ENCODE assay signal across 23 cellular contexts in the genomic region with DNA sequence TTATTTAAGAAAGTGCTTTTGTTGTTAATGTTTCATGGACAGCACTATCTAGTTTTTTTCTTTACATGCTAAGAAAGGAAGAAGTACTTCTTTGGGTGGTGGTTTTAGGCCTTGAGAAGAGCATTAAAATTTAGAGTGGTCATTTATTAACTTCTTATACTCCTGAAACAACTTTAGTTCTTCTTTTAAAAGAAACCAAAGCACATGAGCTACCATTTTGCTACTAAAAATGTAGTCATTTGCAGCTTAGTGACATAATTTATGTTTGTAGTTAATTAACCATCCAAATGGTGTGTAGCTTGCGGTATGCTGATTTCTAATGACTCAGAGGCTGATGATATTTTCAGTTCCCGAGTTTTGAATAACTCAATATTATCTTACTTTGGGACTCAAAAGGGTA.
"Had no signal": no experiment of that assay in that cellular context is flagged by ENCODE, and none has a peak within 500 bp of the region (broad histone marks: within the 10 kb centered on the region; RNA-seq: fewer than 3 reads in every experiment).

No MANE protein-coding gene starts in this region.

- DNase-seq: activated CD4-positive, alpha-beta memory T cell treated with anti-CD3 and anti-CD28 coated beads, Interleukin-2, amount 10 ng/mL, durations not matched to agents 7 days and 5 days; activated CD4-positive, alpha-beta T cell treated with anti-CD3 and anti-CD28 coated beads, Interleukin-2, amount 50 U/mL, for 1 hour; activated CD4-positive, CD25-positive, alpha-beta regulatory T cell; activated gamma-delta T cell treated with Interleukin-2 at 50 U/mL for 16 hours; activated naive CD4-positive, alpha-beta T cell treated with anti-CD3 and anti-CD28 coated beads, Interleukin-2, amount 10 ng/mL, durations not matched to agents 7 days and 5 days; activated T-cell treated with anti-CD3 and anti-CD28 coated beads for 4 hours; activated T-cell treated with anti-CD3 and anti-CD28 coated beads, Interleukin-2, amount 50 U/mL, for 48 hours; aorta; caudate nucleus; colonic mucosa; NCI-H1092 treated with DMSO at 0.1 percent for 48 hours; NCI-H1436; NCI-H1694 treated with DMSO at 0.1 percent for 48 hours; NCI-H2029 treated with DMSO at 0.1 percent for 48 hours; NCI-H345; NCI-H510A; NCI-H526 treated with DMSO at 0.1 percent for 48 hours; NCI-H82; SIG-M5; T-cell had no signal

- H3K4me3 Mint-ChIP-seq: activated CD4-positive, alpha-beta memory T cell treated with anti-CD3 and anti-CD28 coated beads, Interleukin-2, amount 10 ng/mL, durations not matched to agents 7 days and 5 days; activated naive CD4-positive, alpha-beta T cell treated with anti-CD3 and anti-CD28 coated beads, Interleukin-2, amount 10 ng/mL, durations not matched to agents 7 days and 5 days; T-cell had no signal

- H3K9me3 ChIP-seq: breast epithelium, colonic mucosa had no signal

- H3K27ac Mint-ChIP-seq: activated CD4-positive, alpha-beta memory T cell treated with anti-CD3 and anti-CD28 coated beads, Interleukin-2, amount 10 ng/mL, durations not matched to agents 7 days and 5 days; activated naive CD4-positive, alpha-beta T cell treated with anti-CD3 and anti-CD28 coated beads, Interleukin-2, amount 10 ng/mL, durations not matched to agents 7 days and 5 days; activated T-helper 2 cell treated with anti-CD3 and anti-CD28 coated beads, Interferon-gamma antibody, Interleukin-2, Interleukin-4, amounts not matched to agents 10 μg/mL and 5 μg/mL and 100 μg/mL, durations not matched to agents 14 hours and 24 hours and 36 hours; T-cell had no signal

- H3K27me3 Mint-ChIP-seq: activated CD4-positive, alpha-beta memory T cell treated with anti-CD3 and anti-CD28 coated beads, Interleukin-2, amount 10 ng/mL, durations not matched to agents 7 days and 5 days; activated naive CD4-positive, alpha-beta T cell treated with anti-CD3 and anti-CD28 coated beads, Interleukin-2, amount 10 ng/mL, durations not matched to agents 7 days and 5 days; T-cell had no signal

- H3K4me1 Mint-ChIP-seq: activated CD4-positive, alpha-beta memory T cell treated with anti-CD3 and anti-CD28 coated beads, Interleukin-2, amount 10 ng/mL, durations not matched to agents 7 days and 5 days; activated naive CD4-positive, alpha-beta T cell treated with anti-CD3 and anti-CD28 coated beads, Interleukin-2, amount 10 ng/mL, durations not matched to agents 7 days and 5 days; T-cell had no signal

- H3K27ac ChIP-seq: breast epithelium, colonic mucosa, VCaP had no signal

- H3K4me1 ChIP-seq: breast epithelium, colonic mucosa had no signal

- ATAC-seq: T-cell had no signal

- H3K36me3 Mint-ChIP-seq: activated naive CD4-positive, alpha-beta T cell treated with anti-CD3 and anti-CD28 coated beads, Interleukin-2, amount 10 ng/mL, durations not matched to agents 7 days and 5 days had no signal

- H3K36me3 ChIP-seq: breast epithelium, colonic mucosa had no signal

- H3K9me3 Mint-ChIP-seq: activated CD4-positive, alpha-beta memory T cell treated with anti-CD3 and anti-CD28 coated beads, Interleukin-2, amount 10 ng/mL, durations not matched to agents 7 days and 5 days; activated naive CD4-positive, alpha-beta T cell treated with anti-CD3 and anti-CD28 coated beads, Interleukin-2, amount 10 ng/mL, durations not matched to agents 7 days and 5 days; activated T-helper 2 cell treated with anti-CD3 and anti-CD28 coated beads, Interferon-gamma antibody, Interleukin-2, Interleukin-4, amounts not matched to agents 10 μg/mL and 5 μg/mL and 100 μg/mL, durations not matched to agents 14 hours and 24 hours and 36 hours; T-cell had no signal

- H3K4me3 ChIP-seq: breast epithelium, colonic mucosa had no signal

- H3K27me3 ChIP-seq: breast epithelium, colonic mucosa had no signal
